Comparison of ENCODE assay signal across 8 cellular contexts in the genomic region with DNA sequence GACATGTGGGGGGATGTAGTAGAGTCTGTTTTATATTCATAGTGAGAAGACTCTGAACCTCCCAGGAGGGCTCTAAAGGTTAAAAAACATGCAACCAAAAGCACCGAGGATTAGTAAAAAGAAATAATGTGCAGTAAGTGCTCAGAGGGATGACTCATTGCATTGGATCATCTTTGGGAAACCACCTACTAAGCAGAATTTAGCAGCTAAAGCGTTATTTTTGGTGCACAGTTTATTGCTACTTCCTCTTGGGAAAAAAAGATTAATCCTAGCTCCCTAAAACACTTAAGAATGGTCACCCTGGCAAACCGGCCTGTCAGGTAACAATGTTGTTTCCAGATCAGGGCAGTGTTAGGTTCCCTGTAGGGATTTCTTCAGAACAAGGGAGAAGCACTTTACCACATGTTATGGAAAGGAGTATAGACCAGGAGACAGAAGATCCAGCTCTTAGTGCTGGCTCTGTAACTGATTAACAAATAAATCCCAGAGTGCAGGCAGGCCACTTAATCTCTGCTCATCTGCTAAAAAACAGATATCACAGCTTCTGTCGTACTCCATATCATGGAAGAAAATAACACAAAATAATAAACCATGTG. TPM values are rescaled to one million over a fixed set of nuclear protein-coding genes. Genes with fewer than 3 reads are reported as not detected.
DNase-seq lines count a peak whose midpoint lies in the region; ATAC-seq lines count a peak whose summit lies in the region.

No MANE protein-coding gene starts in this region.

- no peaks in the 10 kb centered on the region for H3K27me3 Mint-ChIP-seq in activated T-cell treated with anti-CD3 and anti-CD28 coated beads, Interleukin-2, amount 50 U/mL, for 72 hours (ENCODE audit: low read depth)
- no peaks in the 10 kb centered on the region for H3K27me3 Mint-ChIP-seq in stimulated activated naive CD8-positive, alpha-beta T cell treated with anti-CD3 and anti-CD28 coated beads, Interleukin-15, amount 100 ng/mL, for 72 hours

- ATAC-seq in GM18873 (IDR thresholded peaks at IDR 0.05; ENCODE audit: low FRiP score, unreplicated experiment): peak; percentile 25
- ATAC-seq in activated T-cell treated with anti-CD3 and anti-CD28 coated beads, Interleukin-2, amount 50 U/mL, for 72 hours (replicated peaks in 1 of 2): peak; percentile 43 to 47
- peak; percentile 33 for ATAC-seq in left ventricle myocardium superior
- peak; percentile 47 for ATAC-seq in stimulated activated naive CD8-positive, alpha-beta T cell treated with anti-CD3 and anti-CD28 coated beads, Interleukin-15, amount 100 ng/mL, for 72 hours
- no peak for ATAC-seq in GM19328 (IDR thresholded peaks at IDR 0.05; ENCODE audit: unreplicated experiment)

- H3K27ac Mint-ChIP-seq in activated T-cell treated with anti-CD3 and anti-CD28 coated beads, Interleukin-2, amount 50 U/mL, for 72 hours: peak overlapping the region; percentile 97
- peak overlapping the region; percentile 96 to 97 for H3K27ac Mint-ChIP-seq in stimulated activated naive CD8-positive, alpha-beta T cell treated with anti-CD3 and anti-CD28 coated beads, Interleukin-15, amount 100 ng/mL, for 72 hours

- peak; percentile 97 for DNase-seq in A172 (ENCODE audit: low spot score)
- DNase-seq in HK-2 (ENCODE audit: unreplicated experiment): peak; percentile 53
- DNase-seq in activated T-cell treated with anti-CD3 and anti-CD28 coated beads, Interleukin-2, amount 50 U/mL, for 72 hours: peak; percentile 35 to 40
- no peak for DNase-seq in left ventricle myocardium superior
- peak in 1 of 2 donors; percentile 39 for DNase-seq in stimulated activated naive CD8-positive, alpha-beta T cell treated with anti-CD3 and anti-CD28 coated beads, Interleukin-15, amount 100 ng/mL, for 72 hours
- no peak for DNase-seq in C1 segment of cervical spinal cord (lab: John Stamatoyannopoulos, UW)

- peak overlapping the region; percentile 70 to 85 for H3K4me3 Mint-ChIP-seq in activated T-cell treated with anti-CD3 and anti-CD28 coated beads, Interleukin-2, amount 50 U/mL, for 72 hours
- peak overlapping the region; percentile 59 to 74 for H3K4me3 Mint-ChIP-seq in stimulated activated naive CD8-positive, alpha-beta T cell treated with anti-CD3 and anti-CD28 coated beads, Interleukin-15, amount 100 ng/mL, for 72 hours

- H3K4me1 Mint-ChIP-seq in activated T-cell treated with anti-CD3 and anti-CD28 coated beads, Interleukin-2, amount 50 U/mL, for 72 hours (ENCODE audit: low read depth): peaks cover 96% of the 10 kb centered on the region
- peaks cover 90% of the 10 kb centered on the region for H3K4me1 Mint-ChIP-seq in stimulated activated naive CD8-positive, alpha-beta T cell treated with anti-CD3 and anti-CD28 coated beads, Interleukin-15, amount 100 ng/mL, for 72 hours

- intact Hi-C loops in left ventricle myocardium superior (cut with micrococcal nuclease): loop anchor here (10.0 kb wide), 1 partner anchor 60 kb away; no protein-coding TSS in a partner anchor

- H3K9me3 Mint-ChIP-seq in activated T-cell treated with anti-CD3 and anti-CD28 coated beads, Interleukin-2, amount 50 U/mL, for 72 hours: peaks cover 1 to 2% of the 10 kb centered on the region in 2 donors
- H3K9me3 Mint-ChIP-seq in stimulated activated naive CD8-positive, alpha-beta T cell treated with anti-CD3 and anti-CD28 coated beads, Interleukin-15, amount 100 ng/mL, for 72 hours: peaks cover 4 to 5% of the 10 kb centered on the region in 2 donors

- H3K36me3 Mint-ChIP-seq in activated T-cell treated with anti-CD3 and anti-CD28 coated beads, Interleukin-2, amount 50 U/mL, for 72 hours (ENCODE audit: insufficient read depth in 2 of 2): peaks cover 7 to 11% of the 10 kb centered on the region in 2 donors

RNA-seq across cellular contexts. Expression of gene FAM133B, which starts 44.8 kb away (rescaled TPM):
- total RNA-seq in A172 (2014; rRNA removed; shearing (Covaris generic)): 16.2 and 18.4 TPM in 2 replicates
- 10 to 100 TPM; 30.3 to 35.7 TPM for total RNA-seq in activated T-cell treated with anti-CD3 and anti-CD28 coated beads, Interleukin-2, amount 50 U/mL, for 72 hours
- total RNA-seq in left ventricle myocardium superior: 14.8 TPM

Comparison
In these comparisons a context has a peak if more than half of its experiments do, and no peak if none do; other contexts are left out.
1. DNase-seq: peak in A172 (single experiment), HK-2 (single experiment) and activated T-cell treated with anti-CD3 and anti-CD28 coated beads, Interleukin-2, amount 50 U/mL, for 72 hours (2 of 2); none in left ventricle myocardium superior (single experiment) and C1 segment of cervical spinal cord (0 of 14).